In genomic region chr6:167240034-167240541, GRCh38 we compare ENCODE assay signal across 1 cellular context.
TF ChIP-seq lines count a peak whose summit lies in the region.

No MANE protein-coding gene starts in this region.

TF ChIP-seq in HepG2, 621 proteins besides CTCF, POLR2A, EP300 and RAD21:
- TF ChIP-seq KMT2B (CRISPR knock-in tag; IDR thresholded peaks at IDR 0.05) (no peak), MAFK (conservative IDR thresholded peaks at IDR 0.05 in 1 of 2, IDR thresholded peaks at IDR 0.05 in 1 of 2; ENCODE audit: low read length in 2 of 2) (no peak), ASH2L (IDR thresholded peaks at IDR 0.05; ENCODE audit: insufficient read length, low read depth, low read length) (no peak), PRPF4 (IDR thresholded peaks at IDR 0.05; ENCODE audit: low read depth, low read length, poor library complexity, severe bottlenecking) (peak; percentile 14), ZNF782 (CRISPR knock-in tag; IDR thresholded peaks at IDR 0.05; ENCODE audit: borderline replicate concordance) (no peak), GTF3A (CRISPR knock-in tag; conservative IDR thresholded peaks at IDR 0.05) (no peak), STAT5B (CRISPR knock-in tag; IDR thresholded peaks at IDR 0.05) (no peak), ZNF775 (CRISPR knock-in tag; IDR thresholded peaks at IDR 0.05; ENCODE audit: borderline replicate concordance) (no peak), ARID4A (CRISPR knock-in tag; IDR thresholded peaks at IDR 0.05; ENCODE audit: borderline replicate concordance) (no peak), PAX8 (CRISPR knock-in tag; IDR thresholded peaks at IDR 0.05; ENCODE audit: borderline replicate concordance) (no peak), RBAK (CRISPR knock-in tag; IDR thresholded peaks at IDR 0.05) (no peak), HMG20B (CRISPR knock-in tag; conservative IDR thresholded peaks at IDR 0.05) (no peak), ZEB1 (IDR thresholded peaks at IDR 0.05; ENCODE audit: insufficient replicate concordance, low read depth) (no peak), ZBTB38 (CRISPR knock-in tag; IDR thresholded peaks at IDR 0.05) (peak; percentile 66), NRL (CRISPR knock-in tag; IDR thresholded peaks at IDR 0.05; ENCODE audit: borderline replicate concordance) (0 out of 2 replicates have a peak, but pooled peaks have one; percentile 31), MXI1 (IDR thresholded peaks at IDR 0.05; ENCODE audit: borderline replicate concordance, low read depth, low read length) (no peak), ZNF816 (CRISPR knock-in tag; IDR thresholded peaks at IDR 0.05; ENCODE audit: borderline replicate concordance) (no peak), ZBTB14 (CRISPR knock-in tag; IDR thresholded peaks at IDR 0.05) (no peak), PRDM15 (CRISPR knock-in tag; IDR thresholded peaks at IDR 0.05) (peak; percentile 77), ZNF768 (CRISPR knock-in tag; IDR thresholded peaks at IDR 0.05) (peak; percentile 34; the same call in 1 of the 2 replicates)
TF ChIP-seq in HepG2: peak in this region for 5.
